Comparison of ENCODE assay signal across 20 cellular contexts in genomic region chr15:83018477-83018876, GRCh38.
"Had no signal": no experiment of that assay in that cellular context is flagged by ENCODE, and none has a peak within 500 bp of the region (broad histone marks: within the 10 kb centered on the region; RNA-seq: fewer than 3 reads in every experiment).

No MANE protein-coding gene starts in this region.

- H3K27ac Mint-ChIP-seq: activated T-helper 1 cell treated with anti-CD3 and anti-CD28 coated beads, Interleukin-12 subunit alpha, Interleukin-12 subunit beta, Interleukin-2, Interleukin-4 antibody, amounts not matched to agents 30 ng/mL and 10 ng/mL and 1 ng/mL, durations not matched to agents 14 hours and 24 hours and 36 hours; endodermal cell had no signal

- H3K9me3 ChIP-seq: gastroesophageal sphincter, heart right ventricle, neutrophil, tibial nerve had no signal

- H3K4me3 Mint-ChIP-seq: activated naive CD8-positive, alpha-beta T cell; activated T-helper 1 cell treated with anti-CD3 and anti-CD28 coated beads, Interleukin-12 subunit alpha, Interleukin-12 subunit beta, Interleukin-2, Interleukin-4 antibody, amounts not matched to agents 30 ng/mL and 10 ng/mL and 1 ng/mL, durations not matched to agents 14 hours and 24 hours and 36 hours; endodermal cell; natural killer cell had no signal

- H3K4me3 ChIP-seq: cardiac muscle cell, gastroesophageal sphincter, heart right ventricle, tibial nerve had no signal

- DNase-seq: activated CD4-positive, alpha-beta T cell treated with anti-CD3 and anti-CD28 coated beads, Interleukin-2, amount 50 U/mL, for 1 hour; endodermal cell; erythroblast; heart right ventricle; kidney glomerular epithelial cell; left ventricle myocardium superior; mesenchymal stem cell; natural killer cell; posterior cingulate gyrus; retina; stimulated activated CD4-positive, alpha-beta T cell treated with anti-CD3 and anti-CD28 coated beads, Interleukin-1b, Interleukin-23, amount 100 ng/mL, for 48 hours; stimulated activated CD8-positive, alpha-beta memory T cell treated with anti-CD3 and anti-CD28 coated beads, Interleukin-4, amount 100 ng/mL, for 48 hours; stimulated activated naive CD4-positive, alpha-beta T cell treated with Interleukin-2 at 50 U/mL for 16 hours; T1000 had no signal

- H3K9me3 Mint-ChIP-seq: activated T-helper 1 cell treated with anti-CD3 and anti-CD28 coated beads, Interleukin-12 subunit alpha, Interleukin-12 subunit beta, Interleukin-2, Interleukin-4 antibody, amounts not matched to agents 30 ng/mL and 10 ng/mL and 1 ng/mL, durations not matched to agents 14 hours and 24 hours and 36 hours; endodermal cell; natural killer cell had no signal

- H3K27ac ChIP-seq: cardiac muscle cell, gastroesophageal sphincter, heart right ventricle, neutrophil had no signal

- H3K4me1 Mint-ChIP-seq: endodermal cell had no signal

- H3K27me3 Mint-ChIP-seq: activated naive CD8-positive, alpha-beta T cell had no signal

- ATAC-seq: gastroesophageal sphincter, heart right ventricle, left ventricle myocardium superior, natural killer cell had no signal

- H3K4me1 ChIP-seq: heart right ventricle had no signal

- H3K36me3 Mint-ChIP-seq: activated naive CD8-positive, alpha-beta T cell; natural killer cell had no signal

- H3K27me3 ChIP-seq: cardiac muscle cell, gastroesophageal sphincter, heart right ventricle, neutrophil, tibial nerve had no signal
